In the genomic region with DNA sequence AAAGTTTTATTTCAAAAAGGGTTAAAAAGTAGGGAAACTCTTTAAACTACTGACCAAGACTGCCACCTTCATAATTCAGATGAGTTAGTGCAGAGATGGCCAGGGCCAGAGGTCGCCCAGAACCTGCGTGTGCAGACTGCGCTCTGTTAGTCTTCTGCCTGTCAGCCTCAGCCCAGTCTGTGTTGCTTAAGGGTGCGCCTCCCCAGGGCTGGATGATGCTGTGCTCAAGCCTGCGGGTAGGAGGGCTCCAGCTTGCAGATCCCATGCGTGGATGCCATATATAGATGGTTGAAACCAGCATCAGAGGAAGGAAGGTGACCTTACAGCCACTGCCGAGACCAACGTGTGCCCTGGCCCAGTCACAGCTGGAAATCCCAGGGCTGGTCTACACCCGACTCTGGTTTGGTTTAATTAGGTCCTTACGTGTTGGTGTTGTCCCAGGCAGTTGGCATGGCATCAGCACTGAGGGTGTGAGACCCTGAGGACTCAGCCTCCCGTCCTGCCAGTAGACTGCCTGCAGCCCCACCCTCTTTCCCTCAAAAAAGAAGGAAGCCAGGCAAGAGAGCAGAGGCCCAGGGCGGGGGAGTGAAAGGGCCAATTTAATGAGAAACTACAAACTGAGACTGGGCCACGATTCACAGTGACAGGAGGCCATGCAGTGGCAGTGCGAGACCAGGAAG, we compare ENCODE assay signal across 14 cellular contexts. TPM values are rescaled to one million over a fixed set of nuclear protein-coding genes. Genes with fewer than 3 reads are reported as not detected.
A peak's percentile ranks its signal among the peaks of the same experiment; 100 is the strongest.
DNase-seq lines count a peak whose midpoint lies in the region; ATAC-seq and TF ChIP-seq lines count a peak whose summit lies in the region.
"Had no signal": no experiment of that assay in that cellular context is flagged by ENCODE, and none has a peak within 500 bp of the region (broad histone marks: within the 10 kb centered on the region; RNA-seq: fewer than 3 reads in every experiment).

No MANE protein-coding gene starts in this region.

- H3K4me1 ChIP-seq in right cardiac atrium (ENCODE audit: control insufficient read depth, insufficient read depth, low read length) = peaks cover 16% of the 10 kb centered on the region
- H3K4me1 ChIP-seq in Caco-2 = no peaks in the 10 kb centered on the region
- H3K4me1 ChIP-seq: foreskin keratinocyte, prostate gland had no signal

- H3K27me3 ChIP-seq in right cardiac atrium (ENCODE audit: control insufficient read depth, insufficient read depth) (no peaks in the 10 kb centered on the region), Caco-2 (replicated peaks; ENCODE audit: control insufficient read depth, insufficient read depth, low read length) (no peaks in the 10 kb centered on the region)
- H3K27me3 ChIP-seq: adrenal gland, foreskin keratinocyte had no signal

- no peaks in the 10 kb centered on the region for H3K9me3 Mint-ChIP-seq in activated naive CD8-positive, alpha-beta T cell treated with anti-CD3 and anti-CD28 coated beads, Interleukin-2, amount 10 ng/mL, durations not matched to agents 7 days and 5 days
- H3K9me3 Mint-ChIP-seq in type B pancreatic cell = no peaks in the 10 kb centered on the region
- no peaks in the 10 kb centered on the region for H3K9me3 Mint-ChIP-seq in Caco-2 (ENCODE audit: unreplicated experiment)

- peak overlapping the region; percentile 71 for H3K27ac ChIP-seq in right cardiac atrium (ENCODE audit: low read length)
- H3K27ac ChIP-seq: foreskin keratinocyte, prostate gland had no signal

- POLR2A ChIA-PET in activated naive CD8-positive, alpha-beta T cell treated with anti-CD3 and anti-CD28 coated beads, Interleukin-2, amount 10 ng/mL, durations not matched to agents 7 days and 5 days (lab: Charles Lee) = interaction anchor here (1.6 to 5.9 kb wide), 2 partner anchors 35 to 39 kb away, joined by 6 to 45 read pairs; partner anchors contain the start of gene HMOX2
- POLR2A ChIA-PET in Caco-2 (lab: Charles Lee) = no interaction called here

- no peak for DNase-seq in Right ventricle myocardium inferior (ENCODE audit: missing footprints)
- no peak for DNase-seq in left cardiac atrium
- no peak for DNase-seq in activated naive CD8-positive, alpha-beta T cell treated with anti-CD3 and anti-CD28 coated beads, Interleukin-2, amount 10 ng/mL, durations not matched to agents 7 days and 5 days
- DNase-seq in right cardiac atrium = no peak
- DNase-seq in type B pancreatic cell (ENCODE audit: extremely low spot score, unreplicated experiment) = no peak
- no peak for DNase-seq in pons (ENCODE audit: low spot score)
- DNase-seq in Caco-2 = no peak
- DNase-seq: foreskin keratinocyte, NCI-H1436 treated with DMSO at 0.1 percent for 48 hours, T1000 had no signal

- H3K4me3 Mint-ChIP-seq in activated naive CD8-positive, alpha-beta T cell treated with anti-CD3 and anti-CD28 coated beads, Interleukin-2, amount 10 ng/mL, durations not matched to agents 7 days and 5 days = peak overlapping the region; percentile 39
- H3K4me3 Mint-ChIP-seq in type B pancreatic cell (no peak overlapping the region), Caco-2 (ENCODE audit: unreplicated experiment) (no peak overlapping the region)

- H3K4me1 Mint-ChIP-seq in activated naive CD8-positive, alpha-beta T cell treated with anti-CD3 and anti-CD28 coated beads, Interleukin-2, amount 10 ng/mL, durations not matched to agents 7 days and 5 days = peaks cover 52% of the 10 kb centered on the region
- H3K4me1 Mint-ChIP-seq in type B pancreatic cell (ENCODE audit: unreplicated experiment) (peaks cover 17% of the 10 kb centered on the region), Caco-2 (ENCODE audit: low read depth, unreplicated experiment) (no peaks in the 10 kb centered on the region)

- peak overlapping the region; percentile 74 for H3K27ac Mint-ChIP-seq in activated naive CD8-positive, alpha-beta T cell treated with anti-CD3 and anti-CD28 coated beads, Interleukin-2, amount 10 ng/mL, durations not matched to agents 7 days and 5 days
- H3K27ac Mint-ChIP-seq in type B pancreatic cell (peak overlapping the region; percentile 69), Caco-2 (ENCODE audit: unreplicated experiment) (no peak overlapping the region)

- peaks cover 34% of the 10 kb centered on the region for H3K36me3 Mint-ChIP-seq in activated naive CD8-positive, alpha-beta T cell treated with anti-CD3 and anti-CD28 coated beads, Interleukin-2, amount 10 ng/mL, durations not matched to agents 7 days and 5 days
- H3K36me3 Mint-ChIP-seq in type B pancreatic cell = peaks cover 7% of the 10 kb centered on the region
- peaks cover 64% of the 10 kb centered on the region for H3K36me3 Mint-ChIP-seq in Caco-2 (ENCODE audit: insufficient read depth, unreplicated experiment)

- H3K36me3 ChIP-seq in Caco-2 (ENCODE audit: control insufficient read depth, insufficient read depth, low read length) = peaks cover 5% of the 10 kb centered on the region
- H3K36me3 ChIP-seq: prostate gland had no signal

- WGBS in right cardiac atrium = 60% methylated on average over 14 of the region's 14 CpGs

- H3K27me3 Mint-ChIP-seq in activated naive CD8-positive, alpha-beta T cell treated with anti-CD3 and anti-CD28 coated beads, Interleukin-2, amount 10 ng/mL, durations not matched to agents 7 days and 5 days = no peaks in the 10 kb centered on the region
- H3K27me3 Mint-ChIP-seq in type B pancreatic cell (no peaks in the 10 kb centered on the region), Caco-2 (ENCODE audit: insufficient read depth, unreplicated experiment) (no peaks in the 10 kb centered on the region)

- ATAC-seq in Right ventricle myocardium inferior (peak; percentile 17), left cardiac atrium (no peak), right cardiac atrium (no peak), GM18858 (IDR thresholded peaks at IDR 0.05; ENCODE audit: unreplicated experiment) (no peak)
- no peak for ATAC-seq in activated naive CD8-positive, alpha-beta T cell treated with anti-CD3 and anti-CD28 coated beads, Interleukin-2, amount 10 ng/mL, durations not matched to agents 7 days and 5 days (ENCODE audit: low read depth)

- no TSS peak for BruUV-seq in Caco-2 (replicated peaks; lab: Mats Ljungman, UMichigan)

- no peak overlapping the region for H3K4me3 ChIP-seq in right cardiac atrium (ENCODE audit: low read length)
- H3K4me3 ChIP-seq in Caco-2 (ENCODE audit: low read depth, low read length) = no peak overlapping the region
- H3K4me3 ChIP-seq: adrenal gland, K562, prostate gland had no signal

- no peaks in the 10 kb centered on the region for H3K9me3 ChIP-seq in right cardiac atrium (ENCODE audit: control insufficient read depth, low read length)
- H3K9me3 ChIP-seq in Caco-2 = no peaks in the 10 kb centered on the region
- H3K9me3 ChIP-seq: adrenal gland, prostate gland had no signal

- TF ChIP-seq CTCF in type B pancreatic cell (conservative IDR thresholded peaks at IDR 0.05) = no peak
- no peak for TF ChIP-seq CTCF in Caco-2 (IDR thresholded peaks at IDR 0.05; ENCODE audit: insufficient read depth in 1 of 2, low read depth in 1 of 2, low read length in 1 of 2, severe bottlenecking in 1 of 2, unreplicated experiment in 1 of 2)

- intact Hi-C loops in Right ventricle myocardium inferior (cut with DNase I) (loop anchor here (5.0 to 10.0 kb wide), 2 partner anchors 34 to 444 kb away; partner anchors contain the start of genes HMOX2 and SEC14L5), left cardiac atrium (cut with DNase I) (loop anchor here in 1 of 2 donors (5.0 kb wide), 1 partner anchor 36 kb away; no protein-coding TSS in a partner anchor), right cardiac atrium (cut with DNase I) (loop anchor here in 3 of 4 donors (5.0 to 10.0 kb wide), 3 partner anchors 36 to 104 kb away; partner anchors contain the start of gene UBALD1 (in 1 of the 3)), Caco-2 (cut with micrococcal nuclease; ENCODE audit: unreplicated experiment) (loop anchor here (1.0 kb wide), 2 partner anchors 37 to 74 kb away; no protein-coding TSS in a partner anchor)

- CTCF ChIA-PET in Caco-2 (lab: Charles Lee) = interaction anchor here (0.7 kb wide), 1 partner anchor 28 kb away, joined by 3 read pairs; no protein-coding TSS in a partner anchor

RNA-seq across cellular contexts. Expression of gene CDIP1, which starts 27.7 kb away (rescaled TPM):
- total RNA-seq in Right ventricle myocardium inferior = 46.3 TPM
- 10 to 100 TPM; 34.1 to 42.9 TPM for total RNA-seq in left cardiac atrium
- 10 to 100 TPM; 36.3 to 42.1 TPM for total RNA-seq in activated naive CD8-positive, alpha-beta T cell treated with anti-CD3 and anti-CD28 coated beads, Interleukin-2, amount 10 ng/mL, durations not matched to agents 7 days and 5 days
- 10 to 100 TPM; 34.2 to 46.8 (median 42.9) TPM for total RNA-seq in right cardiac atrium
- 36.8 TPM for polyA plus RNA-seq in right cardiac atrium
- 19.2 and 41.3 TPM in 2 replicates for total RNA-seq in type B pancreatic cell (ENCODE audit: low replicate concordance)
- 45.0 and 51.7 TPM in 2 replicates for total RNA-seq in Caco-2 (2022)
- polyA plus RNA-seq: K562 had no signal

RNA-seq across cellular contexts. Expression of gene HMOX2, which starts 34.7 kb away (rescaled TPM):
- total RNA-seq in Right ventricle myocardium inferior (126 TPM), left cardiac atrium (10 to 100 TPM; 65.3 to 92.0 TPM), right cardiac atrium (100 to 1,000 TPM in 1 of 4 donors, 10 to 100 TPM in 3; 89.6 to 104 (median 93.5) TPM), type B pancreatic cell (ENCODE audit: low replicate concordance) (37.8 and 46.2 TPM in 2 replicates), Caco-2 (2022) (35.7 and 36.7 TPM in 2 replicates)
- total RNA-seq in activated naive CD8-positive, alpha-beta T cell treated with anti-CD3 and anti-CD28 coated beads, Interleukin-2, amount 10 ng/mL, durations not matched to agents 7 days and 5 days = 10 to 100 TPM; 84.5 to 86.9 TPM
- 109 TPM for polyA plus RNA-seq in right cardiac atrium

RNA-seq across cellular contexts. Expression of gene NMRAL1, which starts 36.5 kb away (rescaled TPM):
- 26.0 TPM for total RNA-seq in Right ventricle myocardium inferior
- 10 to 100 TPM; 16.8 to 17.2 TPM for total RNA-seq in left cardiac atrium
- 10 to 100 TPM; 64.5 to 64.6 TPM for total RNA-seq in activated naive CD8-positive, alpha-beta T cell treated with anti-CD3 and anti-CD28 coated beads, Interleukin-2, amount 10 ng/mL, durations not matched to agents 7 days and 5 days
- total RNA-seq in right cardiac atrium = 10 to 100 TPM; 23.1 to 31.7 (median 27.1) TPM
- 26.6 TPM for polyA plus RNA-seq in right cardiac atrium
- total RNA-seq in type B pancreatic cell (ENCODE audit: low replicate concordance) = 48.3 and 49.1 TPM in 2 replicates
- 68.3 and 71.1 TPM in 2 replicates for total RNA-seq in Caco-2 (2022)

RNA-seq across cellular contexts. Expression of gene C16orf96, which starts 45.3 kb away (rescaled TPM):
- 0.05 TPM for total RNA-seq in Right ventricle myocardium inferior
- under 1 TPM in 1 of 2 donors, not detected in 1; 0.10 TPM for total RNA-seq in left cardiac atrium
- under 1 TPM; 0.08 to 0.17 TPM for total RNA-seq in activated naive CD8-positive, alpha-beta T cell treated with anti-CD3 and anti-CD28 coated beads, Interleukin-2, amount 10 ng/mL, durations not matched to agents 7 days and 5 days
- total RNA-seq in right cardiac atrium = under 1 TPM in 3 of 4 donors, not detected in 1; 0.08 to 0.09 (median 0.08) TPM
- polyA plus RNA-seq in right cardiac atrium = 0.02 TPM
- total RNA-seq in type B pancreatic cell (ENCODE audit: low replicate concordance) = 0.14 and 0.43 TPM in 2 replicates
- total RNA-seq in Caco-2 (2022) = 0.11 and 0.19 TPM in 2 replicates
- total RNA-seq: foreskin keratinocyte, K562 had no signal
- polyA plus RNA-seq: foreskin keratinocyte, K562 had no signal
